ENCODE assay signal across 8 cellular contexts in genomic region chr9:98775831-98776441, GRCh38. TPM values are rescaled to one million over a fixed set of nuclear protein-coding genes. Genes with fewer than 3 reads are reported as not detected.
A peak's percentile ranks its signal among the peaks of the same experiment; 100 is the strongest.
DNase-seq lines count a peak whose midpoint lies in the region; ATAC-seq, FAIRE-seq and TF ChIP-seq lines count a peak whose summit lies in the region.

No MANE protein-coding gene starts in this region.

- H4K20me1 ChIP-seq in GM23338 (replicated peaks; ENCODE audit: insufficient read depth) (no peaks in the 10 kb centered on the region; the same call in 1 of the 2 replicates), GM12878 (ENCODE audit: control insufficient read depth, insufficient read depth) (no peaks in the 10 kb centered on the region)

- H3K4me3 Mint-ChIP-seq in Calu3 (ENCODE audit: low read depth, unreplicated experiment) (no peak overlapping the region), GM23338 (no peak overlapping the region)
- H3K4me3 Mint-ChIP-seq in stimulated activated naive B cell treated with anti-CD40 and anti-IgM and Interleukin-4, amounts not matched to agents 10 μg/mL and 1 μg/mL and 100 μg/mL, for 72 hours = no peak overlapping the region
- no peak overlapping the region for H3K4me3 Mint-ChIP-seq in T-helper 2 cell treated with Interferon-gamma antibody and Interleukin-4, amounts not matched to agents 5 μg/mL and 100 μg/mL, for 36 hours

- H3K36me3 Mint-ChIP-seq in Calu3 (ENCODE audit: insufficient read depth, unreplicated experiment) (peaks cover 24% of the 10 kb centered on the region), GM23338 (ENCODE audit: low read depth) (peaks cover 54% of the 10 kb centered on the region)
- peaks cover 27 to 42% of the 10 kb centered on the region in 2 donors for H3K36me3 Mint-ChIP-seq in stimulated activated naive B cell treated with anti-CD40 and anti-IgM and Interleukin-4, amounts not matched to agents 10 μg/mL and 1 μg/mL and 100 μg/mL, for 72 hours
- H3K36me3 Mint-ChIP-seq in T-helper 2 cell treated with Interferon-gamma antibody and Interleukin-4, amounts not matched to agents 5 μg/mL and 100 μg/mL, for 36 hours (ENCODE audit: low read depth) = no peaks in the 10 kb centered on the region

- H3K9me3 Mint-ChIP-seq in Calu3 (ENCODE audit: low read depth, unreplicated experiment) (no peaks in the 10 kb centered on the region), GM23338 (no peaks in the 10 kb centered on the region)
- no peaks in the 10 kb centered on the region for H3K9me3 Mint-ChIP-seq in stimulated activated naive B cell treated with anti-CD40 and anti-IgM and Interleukin-4, amounts not matched to agents 10 μg/mL and 1 μg/mL and 100 μg/mL, for 72 hours
- H3K9me3 Mint-ChIP-seq in T-helper 2 cell treated with Interferon-gamma antibody and Interleukin-4, amounts not matched to agents 5 μg/mL and 100 μg/mL, for 36 hours = no peaks in the 10 kb centered on the region

- SMC1A ChIA-PET in GM12878 (lab: Charles Lee; ENCODE audit: uncharacterized antibody, unreplicated experiment) = interaction anchor here (0.7 to 3.1 kb wide), 8 partner anchors 9 to 657 kb away, joined by 3 to 13 read pairs (median 6); partner anchors contain the start of gene TRIM14

- RAD21 ChIA-PET in GM12878 (lab: Charles Lee; ENCODE audit: unreplicated experiment) = interaction anchor here (0.7 to 4.4 kb wide), 4 partner anchors 8 to 464 kb away, joined by 3 to 24 read pairs (median 13); no protein-coding TSS in a partner anchor

- in situ Hi-C loops in GM12878 (cut with MboI) = loop anchor here (10.0 to 25.0 kb wide), 2 partner anchors 241 to 714 kb away; partner anchors contain the start of gene NANS

- TF ChIP-seq CTCF in Calu3 (IDR thresholded peaks at IDR 0.05; ENCODE audit: unreplicated experiment) (peak; percentile 40), GM23338 (conservative IDR thresholded peaks at IDR 0.05; ENCODE audit: low read depth in 2 of 2) (peak; percentile 79 to 89), GM12878 (IDR thresholded peaks at IDR 0.05 in 2 of 3, conservative IDR thresholded peaks at IDR 0.05 in 1 of 3; ENCODE audit: control insufficient read depth in 2 of 3, extremely low read depth in 1 of 3, insufficient read depth in 1 of 3, low read depth in 3 of 3, low read length in 3 of 3) (peak; percentile 76 to 79 (median 76))

- no peaks in the 10 kb centered on the region for H3F3A ChIP-seq in GM23338 (replicated peaks; ENCODE audit: low read depth)

- no peaks in the 10 kb centered on the region for H3K4me1 ChIP-seq in GM23338 (ENCODE audit: insufficient read depth)
- H3K4me1 ChIP-seq in GM12878 (ENCODE audit: control insufficient read depth, insufficient read depth, low read length) = no peaks in the 10 kb centered on the region

- intact Hi-C loops in Calu3 (cut with micrococcal nuclease; ENCODE audit: unreplicated experiment) = loop anchor here (5.0 kb wide), 1 partner anchor 459 kb away; no protein-coding TSS in a partner anchor
- intact Hi-C loops in GM12878 (cut with micrococcal nuclease; ENCODE audit: unreplicated experiment) = loop anchor here (1.0 kb wide), 2 partner anchors 239 to 461 kb away; no protein-coding TSS in a partner anchor

- peaks cover 10% of the 10 kb centered on the region for H3K36me3 ChIP-seq in GM23338 (ENCODE audit: insufficient read depth)
- no peaks in the 10 kb centered on the region for H3K36me3 ChIP-seq in GM12878 (ENCODE audit: control insufficient read depth in 2 of 2, insufficient read depth in 2 of 2, low read length in 1 of 2)

- H2AFZ ChIP-seq in GM23338 (no peak overlapping the region), GM12878 (ENCODE audit: control insufficient read depth, low read depth, low read length) (no peak overlapping the region)

- CTCF ChIA-PET in Calu3 (lab: Charles Lee) (interaction anchor here (0.7 to 1.8 kb wide), 5 partner anchors 19 to 460 kb away, joined by 3 to 7 read pairs (median 4); no protein-coding TSS in a partner anchor), GM12878 (lab: Yijun Ruan, JAX) (interaction anchor here (0.6 to 5.4 kb wide), 36 partner anchors 9 to 1094 kb away, joined by 3 to 97 read pairs (median 4); partner anchors contain the start of genes GALNT12 and TRMO)

- H3K4me1 Mint-ChIP-seq in Calu3 (ENCODE audit: low read depth, unreplicated experiment) (peaks cover 11% of the 10 kb centered on the region), GM23338 (no peaks in the 10 kb centered on the region; the same call in 2 of the 3 replicates)
- no peaks in the 10 kb centered on the region for H3K4me1 Mint-ChIP-seq in stimulated activated naive B cell treated with anti-CD40 and anti-IgM and Interleukin-4, amounts not matched to agents 10 μg/mL and 1 μg/mL and 100 μg/mL, for 72 hours
- no peaks in the 10 kb centered on the region for H3K4me1 Mint-ChIP-seq in T-helper 2 cell treated with Interferon-gamma antibody and Interleukin-4, amounts not matched to agents 5 μg/mL and 100 μg/mL, for 36 hours (ENCODE audit: low read depth)

- H3K9me3 ChIP-seq in GM12878 (replicated peaks; ENCODE audit: control insufficient read depth, insufficient read depth, low read length) = no peaks in the 10 kb centered on the region

- no peaks in the 10 kb centered on the region for H3K27me3 Mint-ChIP-seq in Calu3 (ENCODE audit: unreplicated experiment)
- peaks cover 17% of the 10 kb centered on the region for H3K27me3 Mint-ChIP-seq in GM23338 (ENCODE audit: insufficient read depth, low read depth, poor library complexity)
- H3K27me3 Mint-ChIP-seq in stimulated activated naive B cell treated with anti-CD40 and anti-IgM and Interleukin-4, amounts not matched to agents 10 μg/mL and 1 μg/mL and 100 μg/mL, for 72 hours = no peaks in the 10 kb centered on the region
- H3K27me3 Mint-ChIP-seq in T-helper 2 cell treated with Interferon-gamma antibody and Interleukin-4, amounts not matched to agents 5 μg/mL and 100 μg/mL, for 36 hours (ENCODE audit: low read depth) = no peaks in the 10 kb centered on the region

- BruUV-seq in Calu3 (replicated peaks; lab: Mats Ljungman, UMichigan) (no TSS peak), GM12878 (replicated peaks; lab: Mats Ljungman, UMichigan) (no TSS peak)

- peak; percentile 90 for TF ChIP-seq RAD21 in GM12878 (IDR thresholded peaks at IDR 0.05; ENCODE audit: insufficient read depth, low read depth, low read length)

- H3K9me2 ChIP-seq in GM23338 (ENCODE audit: insufficient read depth) = no peaks in the 10 kb centered on the region

- TF ChIP-seq EP300 in GM12878 (IDR thresholded peaks at IDR 0.05; ENCODE audit: borderline replicate concordance in 1 of 2, control insufficient read depth in 1 of 2, low read depth in 2 of 2, low read length in 2 of 2) = no peak

- TF ChIP-seq POLR2A in GM12878 (IDR thresholded peaks at IDR 0.05; ENCODE audit: low read depth, low read length) = no peak

- FAIRE-seq in GM12878 (lab: Jason Lieb, UNC) = peak; percentile 84

- H3K27ac ChIP-seq in GM23338 (ENCODE audit: low read depth) (no peak overlapping the region), GM12878 (ENCODE audit: control insufficient read depth, insufficient read depth) (no peak overlapping the region)

- H3K27me3 ChIP-seq in GM23338 (ENCODE audit: insufficient read depth) = no peaks in the 10 kb centered on the region
- no peaks in the 10 kb centered on the region for H3K27me3 ChIP-seq in GM12878 (replicated peaks in 1 of 2; ENCODE audit: control insufficient read depth in 2 of 2, insufficient read depth in 2 of 2, low read length in 1 of 2)

- ATAC-seq in GM23338 (peak; percentile 90), GM12878 (peak; percentile 91), GM19463 (IDR thresholded peaks at IDR 0.05; ENCODE audit: unreplicated experiment) (no peak)
- peak; percentile 67 to 79 for ATAC-seq in stimulated activated naive B cell treated with anti-CD40 and anti-IgM and Interleukin-4, amounts not matched to agents 10 μg/mL and 1 μg/mL and 100 μg/mL, for 72 hours (replicated peaks)

- POLR2A ChIA-PET in GM12878 (lab: Charles Lee) = no interaction called here

- no peak overlapping the region for H3K4me3 ChIP-seq in GM23338
- H3K4me3 ChIP-seq in GM12878 = no peak overlapping the region

- H3K4me2 ChIP-seq in GM23338 = no peak overlapping the region
- H3K4me2 ChIP-seq in GM12878 (ENCODE audit: control insufficient read depth, insufficient read depth) = no peak overlapping the region

- H3K9ac ChIP-seq in GM12878 (ENCODE audit: control insufficient read depth, insufficient read depth, low read length) = no peak overlapping the region

- H3K27ac Mint-ChIP-seq in Calu3 (ENCODE audit: unreplicated experiment) = no peak overlapping the region
- H3K27ac Mint-ChIP-seq in GM23338 = no peak overlapping the region
- no peak overlapping the region for H3K27ac Mint-ChIP-seq in stimulated activated naive B cell treated with anti-CD40 and anti-IgM and Interleukin-4, amounts not matched to agents 10 μg/mL and 1 μg/mL and 100 μg/mL, for 72 hours
- H3K27ac Mint-ChIP-seq in T-helper 2 cell treated with Interferon-gamma antibody and Interleukin-4, amounts not matched to agents 5 μg/mL and 100 μg/mL, for 36 hours = no peak overlapping the region

- 12% methylated on average over 8 of the region's 8 CpGs for WGBS in GM12878 (ENCODE audit: insufficient coverage, insufficient replicate concordance, low lambda C conversion rate, missing lambda C conversion rate)

- H3K79me2 ChIP-seq in GM23338 (replicated peaks; ENCODE audit: insufficient read depth) (0 out of 2 replicates have a peak, but pooled peaks cover 3% of the 10 kb centered on the region), GM12878 (ENCODE audit: control insufficient read depth, insufficient read depth, low read length) (no peaks in the 10 kb centered on the region)

- DNase-seq in Calu3 (peak; percentile 40), GM23338 (ENCODE audit: low spot score) (peak; percentile 96), NCI-H748 treated with DMSO at 0.1 percent for 48 hours (lab: John Stamatoyannopoulos, UW) (peak; percentile 59), GM12878 (ENCODE audit: low read depth, low spot score) (no peak), inferior parietal cortex (ENCODE audit: extremely low spot score) (peak; percentile 77)
- DNase-seq in stimulated activated naive B cell treated with anti-CD40 and anti-IgM and Interleukin-4, amounts not matched to agents 10 μg/mL and 1 μg/mL and 100 μg/mL, for 72 hours = peak; percentile 31
- no peak for DNase-seq in T-helper 2 cell treated with Interferon-gamma antibody and Interleukin-4, amounts not matched to agents 5 μg/mL and 100 μg/mL, for 36 hours (ENCODE audit: low spot score)

RNA-seq across cellular contexts. Expression of gene ANKS6, which starts 20.4 kb away (rescaled TPM):
- total RNA-seq in Calu3 (2022) = 31.5 and 32.2 TPM in 2 replicates
- 35.4 and 59.0 TPM in 2 replicates for total RNA-seq in GM23338 (2014; rRNA removed; shearing (Covaris generic))
- polyA plus RNA-seq in GM23338 (2016; fragmentation: Nextera tagmentation; extraction: Ambion mirVana) = 36.9 and 42.9 TPM in 2 replicates
- total RNA-seq in GM12878 (2013; cell fraction: nucleolus; rRNA removed) = 6.1 and 9.1 TPM in 2 replicates
- total RNA-seq in GM12878 (2014; rRNA removed) = 7.2 and 8.9 TPM in 2 replicates
- 6.4 and 8.0 TPM in 2 replicates for total RNA-seq in GM12878 (2014; rRNA removed; fragmentation: Illumina TruSeq; extraction: Trizol)
- total RNA-seq in GM12878 (2021) = 16.2 and 16.3 TPM in 2 replicates
- polyA plus RNA-seq in GM12878 (2011; ENCODE audit: low read depth) = 1.6 TPM
- polyA plus RNA-seq in GM12878 (2011; rRNA removed) = 3.4 and 5.1 TPM in 2 replicates
- polyA plus RNA-seq in GM12878 (2011; cell fraction: cytosol; rRNA removed) = 5.9 and 8.9 TPM in 2 replicates
- 10.6 and 14.9 TPM in 2 replicates for polyA plus RNA-seq in GM12878 (2011; cell fraction: nucleus; rRNA removed)
- 3.5 TPM in 2 replicates for polyA plus RNA-seq in GM12878 (2012)
- 6.6 and 7.0 TPM in 2 replicates for polyA plus RNA-seq in GM12878 (2014; fragmentation: Illumina TruSeq; extraction: Trizol)
- 1 to 10 TPM; 2.3 to 3.0 TPM for polyA plus RNA-seq in GM12878 (2014; fragmentation: Nextera tagmentation; extraction: Ambion mirVana)
- 11.0 and 11.1 TPM in 2 replicates for polyA plus RNA-seq in GM12878 (2014; rRNA removed)
- 1 to 10 TPM; 2.0 to 5.2 TPM for polyA plus RNA-seq in GM12878 (2016; fragmentation: Nextera tagmentation; extraction: Ambion mirVana)
- 1.9 and 5.0 TPM in 2 replicates for polyA minus RNA-seq in GM12878 (2011; rRNA and poly(A)+ RNA removed)
- polyA minus RNA-seq in GM12878 (2011; cell fraction: cytosol; rRNA and poly(A)+ RNA removed) = 2.4 and 2.9 TPM in 2 replicates
- 2.9 and 4.8 TPM in 2 replicates for polyA minus RNA-seq in GM12878 (2011; cell fraction: nucleus; rRNA and poly(A)+ RNA removed)

RNA-seq across cellular contexts. Expression of gene GALNT12, which starts 31.5 kb away (rescaled TPM):
- total RNA-seq in Calu3 (2022) (49.2 and 51.2 TPM in 2 replicates), GM12878 (2014; rRNA removed) (5.0 and 5.3 TPM in 2 replicates), GM12878 (2014; rRNA removed; fragmentation: Illumina TruSeq; extraction: Trizol) (3.5 and 3.8 TPM in 2 replicates), GM12878 (2021) (4.0 and 4.4 TPM in 2 replicates)
- total RNA-seq in GM23338 (2014; rRNA removed; shearing (Covaris generic)) = 23.6 and 27.5 TPM in 2 replicates
- polyA plus RNA-seq in GM23338 (2016; fragmentation: Nextera tagmentation; extraction: Ambion mirVana) (14.0 and 14.6 TPM in 2 replicates), GM12878 (2011; rRNA removed) (2.3 and 3.1 TPM in 2 replicates), GM12878 (2014; fragmentation: Illumina TruSeq; extraction: Trizol) (4.3 and 5.8 TPM in 2 replicates), GM12878 (2014; fragmentation: Nextera tagmentation; extraction: Ambion mirVana) (1 to 10 TPM; 1.6 to 2.6 TPM), GM12878 (2014; rRNA removed) (4.6 and 5.0 TPM in 2 replicates), GM12878 (2016; fragmentation: Nextera tagmentation; extraction: Ambion mirVana) (under 1 TPM; 0.13 to 0.56 TPM)
- 8.1 and 10.0 TPM in 2 replicates for total RNA-seq in GM12878 (2013; cell fraction: nucleolus; rRNA removed)
- polyA plus RNA-seq in GM12878 (2011; ENCODE audit: low read depth) = 1.3 TPM
- 1.0 and 1.1 TPM in 2 replicates for polyA plus RNA-seq in GM12878 (2011; cell fraction: cytosol; rRNA removed)
- 3.0 and 4.4 TPM in 2 replicates for polyA plus RNA-seq in GM12878 (2011; cell fraction: nucleus; rRNA removed)
- polyA plus RNA-seq in GM12878 (2012) = 1.4 and 2.1 TPM in 2 replicates
- polyA minus RNA-seq in GM12878 (2011; rRNA and poly(A)+ RNA removed) = 0.62 and 1.0 TPM in 2 replicates
- polyA minus RNA-seq in GM12878 (2011; cell fraction: cytosol; rRNA and poly(A)+ RNA removed) = 1.7 TPM in 1 of 2 replicates, not detected in the other
- 0.36 and 0.67 TPM in 2 replicates for polyA minus RNA-seq in GM12878 (2011; cell fraction: nucleus; rRNA and poly(A)+ RNA removed)

Comparison
In these comparisons a context has a peak if more than half of its experiments do, and no peak if none do; other contexts are left out.
1. DNase-seq: peak in Calu3 (single experiment), GM23338 (single experiment), NCI-H748 treated with DMSO at 0.1 percent for 48 hours (single experiment), inferior parietal cortex (single experiment) and stimulated activated naive B cell treated with anti-CD40 and anti-IgM and Interleukin-4, amounts not matched to agents 10 μg/mL and 1 μg/mL and 100 μg/mL, for 72 hours (single experiment); none in GM12878 (single experiment) and T-helper 2 cell treated with Interferon-gamma antibody and Interleukin-4, amounts not matched to agents 5 μg/mL and 100 μg/mL, for 36 hours (single experiment).
2. Peak in every context shown above with its lines, with median percentiles within 50 percentile points of each other: CTCF ChIP-seq.